In the genomic region with DNA sequence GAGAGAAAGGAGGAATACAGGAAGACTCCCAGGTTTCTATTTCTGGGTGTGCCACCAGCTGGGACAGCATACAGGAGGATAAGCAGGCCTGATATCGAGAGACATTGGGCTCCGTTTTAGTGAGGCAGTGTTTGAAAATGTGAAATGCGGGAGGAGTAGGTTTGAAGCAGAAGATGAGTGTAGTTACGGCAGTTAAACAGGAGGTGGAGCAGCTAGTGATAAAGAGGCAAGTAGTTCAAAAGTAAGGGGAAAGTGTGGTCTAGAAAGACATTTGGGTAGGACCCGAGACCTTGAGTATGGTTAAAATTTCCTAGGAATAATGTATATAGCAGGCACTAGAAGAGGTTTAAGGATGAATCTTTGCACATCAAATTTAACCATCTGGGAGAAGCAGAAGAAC, we compare ENCODE assay signal across 8 cellular contexts. TPM values are rescaled to one million over a fixed set of nuclear protein-coding genes. Genes with fewer than 3 reads are reported as not detected.
DNase-seq lines count a peak whose midpoint lies in the region; ATAC-seq and TF ChIP-seq lines count a peak whose summit lies in the region.

No MANE protein-coding gene starts in this region.

- H3K4me3 ChIP-seq in WERI-Rb-1 (ENCODE audit: low read depth, low read length) (no peak overlapping the region), kidney epithelial cell (ENCODE audit: low read depth, low read length) (no peak overlapping the region)

- H3K27ac ChIP-seq in WERI-Rb-1 = no peak overlapping the region

- peak; percentile 28; the same call in 1 of the 2 replicates for TF ChIP-seq CTCF in WERI-Rb-1 (IDR thresholded peaks at IDR 0.05; ENCODE audit: low read depth, low read length)
- peak; percentile 38 for TF ChIP-seq CTCF in kidney epithelial cell (IDR thresholded peaks at IDR 0.05; ENCODE audit: insufficient read depth, low read length, poor library complexity, severe bottlenecking)

- ATAC-seq in HG03159 (IDR thresholded peaks at IDR 0.05; ENCODE audit: unreplicated experiment) (peak; percentile 72), GM21717 (IDR thresholded peaks at IDR 0.05; ENCODE audit: unreplicated experiment) (no peak)

- no peaks in the 10 kb centered on the region for H3K9me3 ChIP-seq in WERI-Rb-1 (ENCODE audit: severe bottlenecking)

- no peaks in the 10 kb centered on the region for H3K27me3 ChIP-seq in WERI-Rb-1 (ENCODE audit: insufficient read depth, low read depth, severe bottlenecking)
- no peaks in the 10 kb centered on the region for H3K27me3 ChIP-seq in kidney epithelial cell (ENCODE audit: control insufficient read depth, insufficient read depth, low read length)

- DNase-seq in SIG-M5 treated with dmso at 0.1 percent for 504 hours (lab: John Stamatoyannopoulos, UW; ENCODE audit: unreplicated experiment) = peak; percentile 60
- DNase-seq in SIG-M5 (lab: John Stamatoyannopoulos, UW) = no peak
- no peak for DNase-seq in WERI-Rb-1
- DNase-seq in kidney epithelial cell (ENCODE audit: low read depth) = no peak
- no peak for DNase-seq in epidermal melanocyte (ENCODE audit: insufficient read length, low spot score)
- DNase-seq in activated T-cell treated with anti-CD3 and anti-CD28 coated beads for 4 hours = no peak

- H3K36me3 ChIP-seq in WERI-Rb-1 (peaks cover 23% of the 10 kb centered on the region), kidney epithelial cell (ENCODE audit: control insufficient read depth, insufficient read depth, low read length) (no peaks in the 10 kb centered on the region)

RNA-seq across cellular contexts. Expression of a gene that starts 42.4 kb away (rescaled TPM):
- 19.7 and 26.1 TPM in 2 replicates for total RNA-seq in kidney epithelial cell
